8 cellular contexts compared by ENCODE assay signal in genomic region chr6:41577865-41578713, GRCh38. TPM values are rescaled to one million over a fixed set of nuclear protein-coding genes. Genes with fewer than 3 reads are reported as not detected.
DNase-seq lines count a peak whose midpoint lies in the region; ATAC-seq and TF ChIP-seq lines count a peak whose summit lies in the region.

No MANE protein-coding gene starts in this region.

- H3K9me3 Mint-ChIP-seq in CD8-positive, alpha-beta T cell = no peaks in the 10 kb centered on the region

- H3K27me3 ChIP-seq in CD8-positive, alpha-beta T cell (ENCODE audit: insufficient read depth, low read length) = no peaks in the 10 kb centered on the region

- H3K27ac ChIP-seq in CD8-positive, alpha-beta T cell (ENCODE audit: low read depth, low read length) = no peak overlapping the region

- POLR2A ChIA-PET in CD8-positive, alpha-beta T cell (lab: Charles Lee) = no interaction called here

- no peaks in the 10 kb centered on the region for H3K4me1 ChIP-seq in CD8-positive, alpha-beta T cell (ENCODE audit: insufficient read depth, low read length)

- no peaks in the 10 kb centered on the region for H3K9me3 ChIP-seq in CD8-positive, alpha-beta T cell (ENCODE audit: low read length)

- intact Hi-C loops in CD8-positive, alpha-beta T cell (cut with DNase I, micrococcal nuclease) = no loop called here

- H3K4me3 ChIP-seq in CD8-positive, alpha-beta T cell (ENCODE audit: low read depth, low read length) = no peak overlapping the region

- no peak for TF ChIP-seq CTCF in CD8-positive, alpha-beta T cell (IDR thresholded peaks at IDR 0.05)

- ATAC-seq in GM19395 (IDR thresholded peaks at IDR 0.05; ENCODE audit: unreplicated experiment) (no peak), HG03095 (IDR thresholded peaks at IDR 0.05; ENCODE audit: unreplicated experiment) (no peak)
- no peak for ATAC-seq in CD8-positive, alpha-beta T cell

- H3K27ac Mint-ChIP-seq in CD8-positive, alpha-beta T cell = no peak overlapping the region

- peaks cover 5% of the 10 kb centered on the region for H3K36me3 Mint-ChIP-seq in CD8-positive, alpha-beta T cell

- DNase-seq in GOT3 (lab: John Stamatoyannopoulos, UW) = peak; percentile 13
- DNase-seq in NCI-H510A (lab: John Stamatoyannopoulos, UW) = peak; percentile 94
- peak; percentile 35 for DNase-seq in dermis blood vessel endothelial cell
- DNase-seq in myocyte (ENCODE audit: low read depth) = peak; percentile 57
- DNase-seq in activated CD8-positive, alpha-beta memory T cell treated with anti-CD3 and anti-CD28 coated beads, Interleukin-2, amount 50 U/mL, for 48 hours = no peak
- no peak for DNase-seq in CD8-positive, alpha-beta T cell

- CTCF ChIA-PET in CD8-positive, alpha-beta T cell (lab: Charles Lee) = interaction anchor here (1.3 kb wide), 2 partner anchors 25 to 210 kb away, joined by 4 read pairs; no protein-coding TSS in a partner anchor

- no peaks in the 10 kb centered on the region for H3K36me3 ChIP-seq in CD8-positive, alpha-beta T cell (ENCODE audit: insufficient read depth, low read length)

- no peak overlapping the region for H3K4me3 Mint-ChIP-seq in CD8-positive, alpha-beta T cell

- no peaks in the 10 kb centered on the region for H3K4me1 Mint-ChIP-seq in CD8-positive, alpha-beta T cell (ENCODE audit: low read depth)

- no peaks in the 10 kb centered on the region for H3K27me3 Mint-ChIP-seq in CD8-positive, alpha-beta T cell (ENCODE audit: low read depth)

RNA-seq across cellular contexts. Expression of gene FOXP4, which starts 31.9 kb away (rescaled TPM):
- 4.4 and 9.2 TPM in 2 replicates for total RNA-seq in dermis blood vessel endothelial cell
- 3.1 and 7.1 TPM in 2 replicates for total RNA-seq in myocyte
- polyA plus RNA-seq in myocyte (2012) = 10.8 TPM
- 10 to 100 TPM in 1 of 2 experiments, 1 to 10 TPM in 1; 9.9 to 11.4 TPM for total RNA-seq in CD8-positive, alpha-beta T cell

Comparison
In these comparisons a context has a peak if more than half of its experiments do, and no peak if none do; other contexts are left out.
1. DNase-seq: peak in GOT3 (single experiment), NCI-H510A (single experiment), dermis blood vessel endothelial cell (single experiment) and myocyte (single experiment); none in activated CD8-positive, alpha-beta memory T cell treated with anti-CD3 and anti-CD28 coated beads, Interleukin-2, amount 50 U/mL, for 48 hours (single experiment) and CD8-positive, alpha-beta T cell (0 of 7).